In genomic region chr11:88655163-88655562, GRCh38 we compare ENCODE assay signal across 18 cellular contexts.
DNase-seq lines count a peak whose midpoint lies in the region; ATAC-seq, FAIRE-seq and TF ChIP-seq lines count a peak whose summit lies in the region.
"Had no signal": no experiment of that assay in that cellular context is flagged by ENCODE, and none has a peak within 500 bp of the region (broad histone marks: within the 10 kb centered on the region; RNA-seq: fewer than 3 reads in every experiment).

No MANE protein-coding gene starts in this region.

- 63% methylated on average over 3 of the region's 3 CpGs; no CpG with 5 or more reads in 1 of the 2 experiments for WGBS in H1 (ENCODE audit: extremely low coverage in 1 of 2, insufficient coverage in 1 of 2, insufficient read length in 1 of 2, insufficient replicate concordance in 2 of 2, low coverage in 1 of 2, low lambda C conversion rate in 2 of 2, missing lambda C conversion rate in 1 of 2), 2 experiments

- no peak overlapping the region for H3K14ac ChIP-seq in H1 (ENCODE audit: insufficient read length)

- H3F3A ChIP-seq in GM23338 (replicated peaks; ENCODE audit: low read depth) = no peaks in the 10 kb centered on the region

- H2BK20ac ChIP-seq in H1 (ENCODE audit: low read length) = no peak overlapping the region

- no peak overlapping the region for H3K56ac ChIP-seq in H1 (replicated peaks; ENCODE audit: insufficient read length, low read depth, low read length)

- H3K36me3 ChIP-seq in GM23338 (ENCODE audit: insufficient read depth) (no peaks in the 10 kb centered on the region), H1 (ENCODE audit: control insufficient read depth in 2 of 4, insufficient read depth in 4 of 4, low read length in 3 of 4) (no peaks in the 10 kb centered on the region), keratinocyte (ENCODE audit: control insufficient read depth in 2 of 2, extremely low read depth in 1 of 2, insufficient read depth in 2 of 2, low read length in 2 of 2) (no peaks in the 10 kb centered on the region)
- H3K36me3 ChIP-seq: BLaER1, HAP-1 had no signal

- H4K91ac ChIP-seq in H1 (replicated peaks; ENCODE audit: insufficient read length, low read length) = no peak overlapping the region

- H3K4me1 ChIP-seq in GM23338 (ENCODE audit: insufficient read depth) (no peaks in the 10 kb centered on the region; the same call in 1 of the 2 replicates), H1 (replicated peaks in 1 of 4; ENCODE audit: control insufficient read depth in 3 of 4, insufficient read depth in 4 of 4, low read length in 3 of 4) (peaks cover 0 to 2% (median 0%) of the 10 kb centered on the region in 4 experiments; a peak in 1 of 7 replicates), keratinocyte (ENCODE audit: control insufficient read depth, extremely low read depth, insufficient read depth, low read length) (no peaks in the 10 kb centered on the region)
- H3K4me1 ChIP-seq: BLaER1, HAP-1 had no signal

- H3K23ac ChIP-seq in H1 (ENCODE audit: insufficient read length) = no peak overlapping the region

- peaks cover 8% of the 10 kb centered on the region; the same call in 2 of the 3 replicates for H3K9me3 Mint-ChIP-seq in GM23338

- peak overlapping the region; percentile 49; the same call in 1 of the 2 replicates for H3K27ac Mint-ChIP-seq in GM23338
- H3K27ac Mint-ChIP-seq: CD14-positive monocyte; CD4-positive, alpha-beta memory T cell had no signal

- H3K4me3 ChIP-seq in GM23338 (no peak overlapping the region), H1 (ENCODE audit: extremely low read depth in 1 of 4, insufficient read depth in 2 of 4, low read depth in 3 of 4, low read length in 4 of 4) (no peak overlapping the region), keratinocyte (ENCODE audit: control insufficient read depth in 2 of 3, extremely low read depth in 1 of 3, insufficient read depth in 2 of 3, low read depth in 1 of 3, low read length in 3 of 3) (no peak overlapping the region)
- H3K4me3 ChIP-seq: BLaER1, HAP-1 had no signal

- H3K4me2 ChIP-seq in GM23338 (no peak overlapping the region), H1 (ENCODE audit: insufficient read depth in 1 of 2, low read depth in 2 of 2, low read length in 2 of 2) (no peak overlapping the region), keratinocyte (ENCODE audit: control insufficient read depth, extremely low read depth, insufficient read depth, low read depth, low read length) (no peak overlapping the region)
- H3K4me2 ChIP-seq: BLaER1 had no signal

- no peak overlapping the region for H2BK15ac ChIP-seq in H1 (ENCODE audit: low read length)

- no peak overlapping the region for H2AK5ac ChIP-seq in H1 (ENCODE audit: low read depth, low read length)

- POLR2A ChIA-PET in H1 (lab: Charles Lee; ENCODE audit: partially characterized antibody) = no interaction called here

- no peaks in the 10 kb centered on the region for H3K79me1 ChIP-seq in H1 (ENCODE audit: low read depth, low read length)

- TF ChIP-seq EP300 in H1 (IDR thresholded peaks at IDR 0.05; ENCODE audit: borderline replicate concordance in 1 of 2, low read depth in 2 of 2, low read length in 2 of 2) = no peak

- no peaks in the 10 kb centered on the region for H3K9me2 ChIP-seq in GM23338 (ENCODE audit: insufficient read depth)

- H3K4ac ChIP-seq in H1 (replicated peaks; ENCODE audit: insufficient read length, low read depth, low read length) = no peak overlapping the region

- H3K18ac ChIP-seq in H1 (ENCODE audit: extremely low read depth, low read length) = no peak overlapping the region

- peaks cover 8% of the 10 kb centered on the region for H3K4me1 Mint-ChIP-seq in GM23338
- H3K4me1 Mint-ChIP-seq: CD14-positive monocyte had no signal

- TF ChIP-seq CTCF in GM23338 (conservative IDR thresholded peaks at IDR 0.05; ENCODE audit: low read depth in 2 of 2) (no peak), H1 (IDR thresholded peaks at IDR 0.05; ENCODE audit: control extremely low read depth in 1 of 3, insufficient read depth in 1 of 3, low read depth in 1 of 3, low read length in 3 of 3) (no peak), keratinocyte (optimal IDR thresholded peaks at IDR 0.05 in 1 of 3, IDR thresholded peaks at IDR 0.05 in 1 of 3, conservative IDR thresholded peaks at IDR 0.05 in 1 of 3; ENCODE audit: extremely low read depth in 1 of 3, insufficient read depth in 2 of 3, low read length in 3 of 3) (no peak)

- H2AFZ ChIP-seq in GM23338 (no peak overlapping the region), H1 (ENCODE audit: low read length) (peak overlapping the region; percentile 90; the same call in 1 of the 2 replicates), keratinocyte (ENCODE audit: control insufficient read depth, low read length) (peak overlapping the region; percentile 55)

- H4K20me1 ChIP-seq in GM23338 (replicated peaks; ENCODE audit: insufficient read depth) = no peaks in the 10 kb centered on the region
- no peaks in the 10 kb centered on the region for H4K20me1 ChIP-seq in H1 (replicated peaks in 1 of 2; ENCODE audit: control insufficient read depth in 1 of 2, insufficient read depth in 2 of 2, low read length in 2 of 2)
- no peaks in the 10 kb centered on the region for H4K20me1 ChIP-seq in keratinocyte (ENCODE audit: control insufficient read depth, extremely low read depth, insufficient read depth, low read length)
- H4K20me1 ChIP-seq: BLaER1 had no signal

- DNase-seq in GM23338 (ENCODE audit: low spot score) = no peak
- DNase-seq in NCI-H69 (lab: John Stamatoyannopoulos, UW) = peak; percentile 52
- no peak for DNase-seq in H1 (ENCODE audit: low read depth in 1 of 2, low spot score in 2 of 2)
- no peak for DNase-seq in keratinocyte (ENCODE audit: low read depth, low spot score)
- no peak for DNase-seq in hippocampal formation (lab: John Stamatoyannopoulos, UW)
- no peak for DNase-seq in hepatic stellate cell (ENCODE audit: low spot score)
- DNase-seq in inferior parietal cortex (ENCODE audit: extremely low spot score) = no peak
- DNase-seq: 8988T; CD4-positive, alpha-beta memory T cell; DMS153; DMS79; GDM1 had no signal

- H2BK5ac ChIP-seq in H1 (ENCODE audit: low read depth, low read length) = no peak overlapping the region

- dilution Hi-C loops in keratinocyte (cut with MboI; ENCODE audit: extremely low pct_ligation_motif_present, low sequenced_read_pairs) = no loop called here

- H2BK120ac ChIP-seq in H1 (replicated peaks; ENCODE audit: low read depth, low read length) = no peak overlapping the region

- no peak overlapping the region for H2BK12ac ChIP-seq in H1 (ENCODE audit: low read depth, low read length)

- H3K9me1 ChIP-seq in keratinocyte (ENCODE audit: control insufficient read depth, extremely low read depth, insufficient read depth, low read length) = no peaks in the 10 kb centered on the region

- H3K27me3 ChIP-seq in GM23338 (ENCODE audit: insufficient read depth) = no peaks in the 10 kb centered on the region
- H3K27me3 ChIP-seq in H1 (replicated peaks in 1 of 4; ENCODE audit: control insufficient read depth in 3 of 4, extremely low read depth in 1 of 4, insufficient read depth in 3 of 4, low read length in 3 of 4) = no peaks in the 10 kb centered on the region
- no peaks in the 10 kb centered on the region for H3K27me3 ChIP-seq in keratinocyte (ENCODE audit: control insufficient read depth, extremely low read depth, insufficient read depth, low read length)
- H3K27me3 ChIP-seq: BLaER1 had no signal

- H3K9ac ChIP-seq in H1 (replicated peaks in 1 of 4; ENCODE audit: extremely low read depth in 1 of 4, low read depth in 3 of 4, low read length in 3 of 4) (no peak overlapping the region), keratinocyte (ENCODE audit: control insufficient read depth, extremely low read depth, insufficient read depth, low read length) (no peak overlapping the region)
- H3K9ac ChIP-seq: BLaER1 had no signal

- TF ChIP-seq RAD21 in H1 (IDR thresholded peaks at IDR 0.05 in 1 of 2, conservative IDR thresholded peaks at IDR 0.05 in 1 of 2; ENCODE audit: low read depth in 2 of 2, low read length in 2 of 2) = no peak

- H3K9me3 ChIP-seq in H1 (ENCODE audit: insufficient read depth in 2 of 2, low read depth in 1 of 2, low read length in 1 of 2) (no peaks in the 10 kb centered on the region; a peak in 1 of 4 replicates), keratinocyte (ENCODE audit: control insufficient read depth, low read depth, low read length) (no peaks in the 10 kb centered on the region)
- H3K9me3 ChIP-seq: BLaER1, HAP-1 had no signal

- no peak overlapping the region for H3K4me3 Mint-ChIP-seq in GM23338
- H3K4me3 Mint-ChIP-seq: CD14-positive monocyte; CD4-positive, alpha-beta memory T cell had no signal

- H3K27ac ChIP-seq in GM23338 (ENCODE audit: low read depth) = no peak overlapping the region
- H3K27ac ChIP-seq in H1 (ENCODE audit: low read depth, low read length) = no peak overlapping the region
- H3K27ac ChIP-seq in keratinocyte (ENCODE audit: control insufficient read depth, insufficient read depth, low read length) = no peak overlapping the region
- H3K27ac ChIP-seq: BLaER1, HL-60 had no signal

- H4K8ac ChIP-seq in H1 (ENCODE audit: extremely low read depth, insufficient read depth, low read length) = no peak overlapping the region

- CTCF ChIA-PET in H1 (lab: Charles Lee; ENCODE audit: partially characterized antibody) = no interaction called here

- H3K23me2 ChIP-seq in H1 (ENCODE audit: low read depth, low read length) = no peaks in the 10 kb centered on the region

- TF ChIP-seq POLR2A in H1 (IDR thresholded peaks at IDR 0.05; ENCODE audit: control extremely low read depth in 1 of 2, low read depth in 2 of 2, low read length in 2 of 2) = no peak

- peaks cover 4% of the 10 kb centered on the region; the same call in 1 of the 3 replicates for H3K36me3 Mint-ChIP-seq in GM23338 (ENCODE audit: low read depth)
- H3K36me3 Mint-ChIP-seq: CD14-positive monocyte; CD4-positive, alpha-beta memory T cell had no signal

- FAIRE-seq in H1 (lab: Jason Lieb, UNC) (no peak), keratinocyte (lab: Jason Lieb, UNC) (no peak)
- FAIRE-seq: GM12892, GM18507 had no signal

- H3K79me2 ChIP-seq in GM23338 (replicated peaks; ENCODE audit: insufficient read depth) = no peaks in the 10 kb centered on the region
- H3K79me2 ChIP-seq in H1 (ENCODE audit: control insufficient read depth in 1 of 2, insufficient read depth in 2 of 2, low read length in 2 of 2) = no peaks in the 10 kb centered on the region
- H3K79me2 ChIP-seq in keratinocyte (ENCODE audit: control insufficient read depth, insufficient read depth, low read length) = no peaks in the 10 kb centered on the region

- H4K5ac ChIP-seq in H1 (ENCODE audit: insufficient read length, low read depth, low read length) = no peak overlapping the region

- ATAC-seq in GM23338 = no peak

- H3K27me3 Mint-ChIP-seq in GM23338 (ENCODE audit: insufficient read depth, low read depth, poor library complexity) = no peaks in the 10 kb centered on the region

TF ChIP-seq in H1, 55 proteins besides CTCF, POLR2A, EP300 and RAD21 (continues in another document):
- TF ChIP-seq TAF1 (IDR thresholded peaks at IDR 0.05; ENCODE audit: low read depth, low read length) (no peak), CEBPB (IDR thresholded peaks at IDR 0.05; ENCODE audit: low read depth, low read length) (no peak), SRF (IDR thresholded peaks at IDR 0.05; ENCODE audit: low read depth, low read length) (no peak), SUZ12 (IDR thresholded peaks at IDR 0.05; ENCODE audit: low read length) (no peak), EGR1 (IDR thresholded peaks at IDR 0.05; ENCODE audit: borderline replicate concordance, low read depth, low read length) (no peak), NANOG (IDR thresholded peaks at IDR 0.05; ENCODE audit: insufficient read depth, low read depth, low read length, poor library complexity, severe bottlenecking) (no peak)
